Comparison of ENCODE assay signal across 1 cellular context in genomic region chr4:143339497-143339896, GRCh38.
TF ChIP-seq lines count a peak whose summit lies in the region.

No MANE protein-coding gene starts in this region.

TF ChIP-seq in HepG2, 621 proteins besides CTCF, POLR2A, EP300 and RAD21:
- TF ChIP-seq NFRKB (IDR thresholded peaks at IDR 0.05), result no peak
- no peak for TF ChIP-seq GABPA (IDR thresholded peaks at IDR 0.05; ENCODE audit: low read depth, low read length)
- no peak for TF ChIP-seq GABPA (CRISPR knock-in tag; IDR thresholded peaks at IDR 0.05; ENCODE audit: low read depth)
- TF ChIP-seq ETV5 (CRISPR knock-in tag; IDR thresholded peaks at IDR 0.05; ENCODE audit: borderline replicate concordance), result no peak
- TF ChIP-seq HNRNPK (IDR thresholded peaks at IDR 0.05; ENCODE audit: low read depth, low read length, poor library complexity, severe bottlenecking), result no peak
- TF ChIP-seq SUZ12 (IDR thresholded peaks at IDR 0.05; ENCODE audit: low read depth, low read length), result no peak
- no peak for TF ChIP-seq ZBTB46 (CRISPR knock-in tag; IDR thresholded peaks at IDR 0.05; ENCODE audit: borderline replicate concordance)
- no peak for TF ChIP-seq ZNF33B (CRISPR knock-in tag; IDR thresholded peaks at IDR 0.05)
- no peak for TF ChIP-seq ZNF557 (CRISPR knock-in tag; IDR thresholded peaks at IDR 0.05)
- no peak for TF ChIP-seq NONO (IDR thresholded peaks at IDR 0.05)
- no peak for TF ChIP-seq NONO (CRISPR knock-in tag; conservative IDR thresholded peaks at IDR 0.05)
- TF ChIP-seq CBFB (CRISPR knock-in tag; IDR thresholded peaks at IDR 0.05), result no peak
- no peak for TF ChIP-seq PHF21A (CRISPR knock-in tag; IDR thresholded peaks at IDR 0.05)
- TF ChIP-seq ZFP36 (IDR thresholded peaks at IDR 0.05; ENCODE audit: borderline replicate concordance, low read depth, low read length, partially characterized antibody), result no peak
- no peak for TF ChIP-seq SMYD3 (CRISPR knock-in tag; IDR thresholded peaks at IDR 0.05)
- TF ChIP-seq ZNF441 (CRISPR knock-in tag; IDR thresholded peaks at IDR 0.05; ENCODE audit: borderline replicate concordance), result no peak
- no peak for TF ChIP-seq IRX3 (CRISPR knock-in tag; IDR thresholded peaks at IDR 0.05; ENCODE audit: borderline replicate concordance, low read depth)
- no peak for TF ChIP-seq IKZF4 (CRISPR knock-in tag; IDR thresholded peaks at IDR 0.05; ENCODE audit: borderline replicate concordance, low read depth, not compliant biosample characterization)
- TF ChIP-seq ZBTB1 (CRISPR knock-in tag; IDR thresholded peaks at IDR 0.05; ENCODE audit: borderline replicate concordance), result no peak
- no peak for TF ChIP-seq ZNF773 (CRISPR knock-in tag; IDR thresholded peaks at IDR 0.05; ENCODE audit: borderline replicate concordance)
